22 cellular contexts compared by ENCODE assay signal in genomic region chr6:109125504-109125903, GRCh38. TPM values are rescaled to one million over a fixed set of nuclear protein-coding genes. Genes with fewer than 3 reads are reported as not detected.
A peak's percentile ranks its signal among the peaks of the same experiment; 100 is the strongest.
DNase-seq lines count a peak whose midpoint lies in the region; ATAC-seq, FAIRE-seq and TF ChIP-seq lines count a peak whose summit lies in the region.
"Had no signal": no experiment of that assay in that cellular context is flagged by ENCODE, and none has a peak within 500 bp of the region (broad histone marks: within the 10 kb centered on the region; RNA-seq: fewer than 3 reads in every experiment).

No MANE protein-coding gene starts in this region.

- WGBS in SK-N-SH (ENCODE audit: low lambda C conversion rate) = 85% methylated on average over 3 of the region's 3 CpGs
- WGBS in K562 (ENCODE audit: insufficient coverage, low coverage, missing lambda C conversion rate) = 55% methylated on average over 3 of the region's 3 CpGs

- DNase-seq in SK-N-SH = no peak
- no peak for DNase-seq in K562 (ENCODE audit: extremely low read depth in 1 of 4, low spot score in 3 of 4)
- DNase-seq in kidney = no peak
- DNase-seq in OCI-M2 (lab: John Stamatoyannopoulos, UW; ENCODE audit: unreplicated experiment) = no peak
- DNase-seq in GM19240 (ENCODE audit: insufficient read length, low spot score) = no peak
- no peak for DNase-seq in activated effector memory CD4-positive, alpha-beta T cell treated with Interleukin-2 at 50 U/mL for 16 hours
- DNase-seq: C1 segment of cervical spinal cord; Calu3; CD4-positive, alpha-beta memory T cell; COR-L47; DMS53; DMS79 treated with DMSO at 0.1 percent for 48 hours; GF-D8; GM23248; H7; HCEC 1CT had no signal

- TF ChIP-seq CTCF in SK-N-SH (IDR thresholded peaks at IDR 0.05) = no peak
- no peak for TF ChIP-seq CTCF in K562 (IDR thresholded peaks at IDR 0.05 in 2 of 3, conservative IDR thresholded peaks at IDR 0.05 in 1 of 3; ENCODE audit: insufficient read depth in 2 of 3, low read depth in 1 of 3, low read length in 3 of 3)
- TF ChIP-seq CTCF in kidney (IDR thresholded peaks at IDR 0.05; ENCODE audit: borderline replicate concordance, extremely low read depth, insufficient read depth) = no peak

- CTCF ChIA-PET in SK-N-SH (lab: Yijun Ruan, JAX) = no interaction called here
- CTCF ChIA-PET in K562 (lab: Yijun Ruan, JAX; ENCODE audit: low intra/inter-chr PET ratio) = no interaction called here

- ATAC-seq in SK-N-SH treated with all-trans-retinoic acid at 6 μM for 48 hours (no peak), K562 (no peak)
- ATAC-seq: A549 had no signal

- H3K9ac ChIP-seq in SK-N-SH (no peak overlapping the region), K562 (ENCODE audit: insufficient read depth in 1 of 2, low read depth in 2 of 2, low read length in 2 of 2) (no peak overlapping the region), kidney (ENCODE audit: low read length in 2 of 2) (no peak overlapping the region)
- H3K9ac ChIP-seq: GM23248 had no signal

- intact Hi-C loops in K562 (cut with micrococcal nuclease) (no loop called here), kidney (cut with DNase I) (no loop called here)

- H4K20me1 ChIP-seq in SK-N-SH (ENCODE audit: insufficient read depth) (no peaks in the 10 kb centered on the region), K562 (replicated peaks; ENCODE audit: control insufficient read depth, insufficient read depth, low read length) (no peaks in the 10 kb centered on the region)

- peaks cover 5 to 6% of the 10 kb centered on the region in 2 experiments; a peak in 3 of 4 replicates for H3K4me1 ChIP-seq in SK-N-SH (ENCODE audit: control insufficient read depth in 1 of 2, insufficient read depth in 2 of 2, low read depth in 1 of 2, low read length in 1 of 2)
- peaks cover 0 to 4% of the 10 kb centered on the region in 2 experiments; a peak in 2 of 5 replicates for H3K4me1 ChIP-seq in K562 (replicated peaks in 1 of 2; ENCODE audit: control insufficient read depth in 2 of 2, insufficient read depth in 2 of 2, low read length in 2 of 2)
- peaks cover 3 to 8% of the 10 kb centered on the region in 2 donors for H3K4me1 ChIP-seq in kidney (ENCODE audit: control insufficient read depth in 1 of 2, insufficient read depth in 1 of 2, low read depth in 1 of 2, low read length in 2 of 2)

- FAIRE-seq in K562 (lab: Jason Lieb, UNC) (no peak), kidney (lab: Jason Lieb, UNC) (peak; percentile 3)
- FAIRE-seq: A549, GM12891, GM18507, H1 had no signal

- TF ChIP-seq EP300 in SK-N-SH (IDR thresholded peaks at IDR 0.05; ENCODE audit: borderline replicate concordance in 1 of 2, low read depth in 1 of 2, low read length in 1 of 2) = no peak
- TF ChIP-seq EP300 in K562 (IDR thresholded peaks at IDR 0.05; ENCODE audit: low read length) = no peak

- H3K27ac ChIP-seq in SK-N-SH (ENCODE audit: low read depth in 2 of 2, low read length in 1 of 2) (no peak overlapping the region), K562 (ENCODE audit: extremely low read depth, low read depth, low read length) (no peak overlapping the region), kidney (ENCODE audit: low read depth in 2 of 2, low read length in 2 of 2) (no peak overlapping the region)
- H3K27ac ChIP-seq: 22Rv1, A549, GM23248 had no signal

- H3K9me1 ChIP-seq in K562 (ENCODE audit: control insufficient read depth, insufficient read depth, low read length) = no peaks in the 10 kb centered on the region

- H3K27me3 ChIP-seq in SK-N-SH (ENCODE audit: insufficient read depth) = no peaks in the 10 kb centered on the region
- H3K27me3 ChIP-seq in K562 (ENCODE audit: control insufficient read depth in 2 of 2, insufficient read depth in 2 of 2, low read length in 2 of 2) = no peaks in the 10 kb centered on the region

- H3K9me3 ChIP-seq in SK-N-SH (no peaks in the 10 kb centered on the region), K562 (replicated peaks; ENCODE audit: control insufficient read depth, insufficient read depth, low read depth, low read length) (no peaks in the 10 kb centered on the region), kidney (ENCODE audit: control insufficient read depth in 1 of 2, low read length in 2 of 2) (no peaks in the 10 kb centered on the region)
- H3K9me3 ChIP-seq: A549 had no signal

- in situ Hi-C loops in K562 (cut with MboI) = no loop called here

- peaks cover 37% of the 10 kb centered on the region; the same call in 1 of the 2 replicates for H3K79me2 ChIP-seq in SK-N-SH (ENCODE audit: insufficient read depth)
- peaks cover 54% of the 10 kb centered on the region for H3K79me2 ChIP-seq in K562 (ENCODE audit: control insufficient read depth, insufficient read depth, low read length)

- no peak overlapping the region for H3K4me3 ChIP-seq in SK-N-SH (ENCODE audit: low read depth in 2 of 2, low read length in 1 of 2)
- no peak overlapping the region for H3K4me3 ChIP-seq in K562
- H3K4me3 ChIP-seq in kidney (ENCODE audit: low read length in 2 of 2) = no peak overlapping the region
- H3K4me3 ChIP-seq: A549, GM23248 had no signal

- H3K36me3 ChIP-seq in SK-N-SH (replicated peaks in 1 of 2; ENCODE audit: control insufficient read depth in 1 of 2, insufficient read depth in 2 of 2, low read length in 1 of 2) = peaks cover 0 to 2% of the 10 kb centered on the region in 2 experiments
- peaks cover 8% of the 10 kb centered on the region; the same call in 2 of the 3 replicates for H3K36me3 ChIP-seq in K562 (ENCODE audit: control insufficient read depth, insufficient read depth, low read length)
- no peaks in the 10 kb centered on the region for H3K36me3 ChIP-seq in kidney (ENCODE audit: control insufficient read depth in 1 of 2, insufficient read depth in 2 of 2, low read length in 2 of 2)

- BruUV-seq in K562 (replicated peaks; lab: Mats Ljungman, UMichigan) = no TSS peak

- H3K9me2 ChIP-seq in SK-N-SH = no peaks in the 10 kb centered on the region

- POLR2A ChIA-PET in SK-N-SH (lab: Yijun Ruan, JAX) = no interaction called here
- POLR2A ChIA-PET in K562 (lab: Yijun Ruan, JAX) = no interaction called here

- no peak overlapping the region for H2AFZ ChIP-seq in SK-N-SH (ENCODE audit: low read depth)
- H2AFZ ChIP-seq in K562 (ENCODE audit: low read depth, low read length) = no peak overlapping the region
- H2AFZ ChIP-seq: GM23248 had no signal

- no peak for TF ChIP-seq POLR2A in K562 (conservative IDR thresholded peaks at IDR 0.05)

- TF ChIP-seq RAD21 in SK-N-SH (IDR thresholded peaks at IDR 0.05; ENCODE audit: low read length) (no peak), K562 (CRISPR knock-in tag; conservative IDR thresholded peaks at IDR 0.05 in 1 of 2, IDR thresholded peaks at IDR 0.05 in 1 of 2) (no peak)

- no peak overlapping the region for H3K4me2 ChIP-seq in SK-N-SH
- no peak overlapping the region for H3K4me2 ChIP-seq in K562 (ENCODE audit: insufficient read depth, low read length)
- H3K4me2 ChIP-seq: A549 had no signal

- H3F3A ChIP-seq in SK-N-SH (replicated peaks; ENCODE audit: insufficient read depth) = peaks cover 2% of the 10 kb centered on the region

TF ChIP-seq in SK-N-SH treated with all-trans-retinoic acid at 6 μM for 48 hours, 23 proteins besides CTCF, POLR2A, EP300 and RAD21 (continues in another document):
- no peak for TF ChIP-seq CSDC2 (CRISPR knock-in tag; IDR thresholded peaks at IDR 0.05)

RNA-seq across cellular contexts. Expression of gene CEP57L1, which starts 30.2 kb away (rescaled TPM):
- polyA plus RNA-seq in SK-N-SH (2012; rRNA removed) (7.3 and 8.3 TPM in 2 replicates), K562 (2011; rRNA removed) (49.9 and 60.7 TPM in 2 replicates), K562 (2014; fragmentation: Illumina TruSeq; extraction: Trizol) (52.1 and 61.8 TPM in 2 replicates), K562 (2014; fragmentation: Nextera tagmentation; extraction: Ambion mirVana) (10 to 100 TPM; 70.0 to 88.6 TPM), K562 (2014; rRNA removed) (39.4 and 49.7 TPM in 2 replicates), kidney (ENCODE audit: insufficient read depth, low read depth, low replicate concordance) (6.3 TPM)
- 7.4 and 12.2 TPM in 2 replicates for polyA plus RNA-seq in SK-N-SH (2012; cell fraction: cytosol; rRNA removed)
- 7.9 and 11.1 TPM in 2 replicates for polyA plus RNA-seq in SK-N-SH (2012; cell fraction: nucleus; rRNA removed)
- 19.9 and 82.4 TPM in 2 replicates for total RNA-seq in K562 (2011; cell fraction: chromatin; rRNA removed; ENCODE audit: low replicate concordance)
- 9.7 and 18.8 TPM in 2 replicates for total RNA-seq in K562 (2011; cell fraction: nucleolus; rRNA removed)
- 27.3 and 41.5 TPM in 2 replicates for total RNA-seq in K562 (2011; cell fraction: nucleoplasm; rRNA removed)
- total RNA-seq in K562 (2014; rRNA removed) (51.0 and 58.0 TPM in 2 replicates), K562 (2014; rRNA removed; fragmentation: Illumina TruSeq; extraction: Trizol) (80.0 and 85.7 TPM in 2 replicates), K562 (2015; rRNA removed; fragmentation: Illumina TruSeq; extraction: Trizol) (70.6 and 79.7 TPM in 2 replicates), K562 (2021) (41.8 and 42.4 TPM in 2 replicates), kidney (10.6 TPM)
- polyA plus RNA-seq in K562 (2011; cell fraction: cytosol; rRNA removed) = 23.2 and 23.8 TPM in 2 replicates
- 24.9 and 33.2 TPM in 2 replicates for polyA plus RNA-seq in K562 (2011; cell fraction: nucleus; rRNA removed)
- 29.7 and 29.9 TPM in 2 replicates for polyA plus RNA-seq in K562 (2012)
- 70.2 and 71.2 TPM in 2 replicates for polyA minus RNA-seq in K562 (2011; rRNA and poly(A)+ RNA removed)
- 21.7 and 24.7 TPM in 2 replicates for polyA minus RNA-seq in K562 (2011; cell fraction: cytosol; rRNA and poly(A)+ RNA removed)
- polyA minus RNA-seq in K562 (2011; cell fraction: nucleus; rRNA and poly(A)+ RNA removed) = 22.1 and 47.1 TPM in 2 replicates

RNA-seq across cellular contexts. Expression of gene SESN1, which starts 30.9 kb away (rescaled TPM):
- polyA plus RNA-seq in SK-N-SH (2012; rRNA removed) = 13.1 and 18.8 TPM in 2 replicates
- polyA plus RNA-seq in SK-N-SH (2012; cell fraction: cytosol; rRNA removed) = 17.5 and 17.6 TPM in 2 replicates
- polyA plus RNA-seq in SK-N-SH (2012; cell fraction: nucleus; rRNA removed) = 15.6 and 32.4 TPM in 2 replicates
- total RNA-seq in K562 (2011; cell fraction: chromatin; rRNA removed; ENCODE audit: low replicate concordance) = 8.5 and 25.3 TPM in 2 replicates
- 4.8 and 6.3 TPM in 2 replicates for total RNA-seq in K562 (2011; cell fraction: nucleolus; rRNA removed)
- total RNA-seq in K562 (2011; cell fraction: nucleoplasm; rRNA removed) = 9.5 and 18.4 TPM in 2 replicates
- total RNA-seq in K562 (2014; rRNA removed) = 6.4 and 6.8 TPM in 2 replicates
- 9.4 and 9.8 TPM in 2 replicates for total RNA-seq in K562 (2014; rRNA removed; fragmentation: Illumina TruSeq; extraction: Trizol)
- total RNA-seq in K562 (2015; rRNA removed; fragmentation: Illumina TruSeq; extraction: Trizol) = 9.7 and 11.2 TPM in 2 replicates
- 6.6 and 7.4 TPM in 2 replicates for total RNA-seq in K562 (2021)
- polyA plus RNA-seq in K562 (2011; rRNA removed) = 13.0 and 13.3 TPM in 2 replicates
- polyA plus RNA-seq in K562 (2011; cell fraction: cytosol; rRNA removed) = 2.5 and 5.3 TPM in 2 replicates
- 5.8 and 10.1 TPM in 2 replicates for polyA plus RNA-seq in K562 (2011; cell fraction: nucleus; rRNA removed)
- 7.7 and 8.8 TPM in 2 replicates for polyA plus RNA-seq in K562 (2012)
- polyA plus RNA-seq in K562 (2014; fragmentation: Illumina TruSeq; extraction: Trizol) = 8.5 and 8.9 TPM in 2 replicates
- polyA plus RNA-seq in K562 (2014; fragmentation: Nextera tagmentation; extraction: Ambion mirVana) = 1 to 10 TPM; 3.1 to 3.8 TPM
- 6.1 and 6.3 TPM in 2 replicates for polyA plus RNA-seq in K562 (2014; rRNA removed)
- 14.6 and 19.8 TPM in 2 replicates for polyA minus RNA-seq in K562 (2011; rRNA and poly(A)+ RNA removed)
- polyA minus RNA-seq in K562 (2011; cell fraction: cytosol; rRNA and poly(A)+ RNA removed) = 3.3 and 4.3 TPM in 2 replicates
- 7.8 and 17.0 TPM in 2 replicates for polyA minus RNA-seq in K562 (2011; cell fraction: nucleus; rRNA and poly(A)+ RNA removed)
- 26.0 TPM for total RNA-seq in kidney
- polyA plus RNA-seq in kidney (ENCODE audit: insufficient read depth, low read depth, low replicate concordance) = 14.8 TPM
